Comparison of ENCODE assay signal across 10 cellular contexts in the genomic region with DNA sequence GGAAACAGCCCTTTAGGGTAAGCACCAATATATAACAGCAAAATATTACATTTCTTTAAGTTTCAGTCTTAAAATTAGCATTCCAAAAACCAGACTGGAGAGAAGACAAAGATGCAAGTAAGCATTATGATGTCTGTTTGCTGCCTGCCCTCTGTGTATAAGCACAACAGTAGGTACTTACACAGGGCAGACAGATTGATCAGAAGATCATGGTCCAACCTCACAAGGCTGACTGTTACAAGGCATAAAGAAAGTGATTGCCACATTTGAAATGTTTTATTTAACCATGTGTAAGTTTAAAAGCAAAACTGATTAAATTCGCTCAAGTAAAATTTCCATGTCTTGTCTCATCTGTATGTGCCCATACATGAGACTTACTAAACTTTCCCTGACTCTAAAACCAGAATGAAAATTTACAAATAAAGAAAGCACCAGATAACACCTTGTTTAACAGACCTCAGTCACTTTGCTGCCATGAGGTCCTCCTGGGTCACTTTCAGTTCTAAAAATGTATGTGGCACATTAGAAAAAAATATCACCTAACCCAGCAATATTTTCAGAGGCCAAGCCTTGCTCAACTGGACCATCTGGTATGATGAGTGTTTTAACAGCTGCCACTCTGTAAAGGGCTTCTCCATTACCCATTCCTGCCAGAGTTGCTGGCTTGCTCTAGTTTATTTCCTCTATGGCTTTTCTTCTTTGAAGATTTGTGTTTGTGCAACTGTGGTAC.
DNase-seq lines count a peak whose midpoint lies in the region; ATAC-seq lines count a peak whose summit lies in the region.
"Had no signal": no experiment of that assay in that cellular context is flagged by ENCODE, and none has a peak within 500 bp of the region (broad histone marks: within the 10 kb centered on the region; RNA-seq: fewer than 3 reads in every experiment).

No MANE protein-coding gene starts in this region.

- ATAC-seq in GM18502 (IDR thresholded peaks at IDR 0.05; ENCODE audit: poor library complexity, unreplicated experiment) (peak; percentile 81), GM21423 (IDR thresholded peaks at IDR 0.05; ENCODE audit: unreplicated experiment) (peak; percentile 69), HG03432 (IDR thresholded peaks at IDR 0.05; ENCODE audit: unreplicated experiment) (peak; percentile 87)

- DNase-seq in NCI-H510A treated with DMSO at 0.1 percent for 48 hours (lab: John Stamatoyannopoulos, UW) = peak; percentile 59
- DNase-seq in cortex of kidney (lab: John Stamatoyannopoulos, UW) = no peak
- DNase-seq in medulla oblongata (ENCODE audit: extremely low spot score) = no peak
- DNase-seq in inferior parietal cortex (ENCODE audit: extremely low spot score) = no peak
- no peak for DNase-seq in NK-92 treated with Interleukin-12 subunit alpha and Interleukin-12 subunit beta, amount 100 ng/mL, for 24 hours (lab: John Stamatoyannopoulos, UW)
- DNase-seq: brain microvascular endothelial cell; CD4-positive, alpha-beta T cell had no signal
